ENCODE assay signal across 31 cellular contexts in the genomic region with DNA sequence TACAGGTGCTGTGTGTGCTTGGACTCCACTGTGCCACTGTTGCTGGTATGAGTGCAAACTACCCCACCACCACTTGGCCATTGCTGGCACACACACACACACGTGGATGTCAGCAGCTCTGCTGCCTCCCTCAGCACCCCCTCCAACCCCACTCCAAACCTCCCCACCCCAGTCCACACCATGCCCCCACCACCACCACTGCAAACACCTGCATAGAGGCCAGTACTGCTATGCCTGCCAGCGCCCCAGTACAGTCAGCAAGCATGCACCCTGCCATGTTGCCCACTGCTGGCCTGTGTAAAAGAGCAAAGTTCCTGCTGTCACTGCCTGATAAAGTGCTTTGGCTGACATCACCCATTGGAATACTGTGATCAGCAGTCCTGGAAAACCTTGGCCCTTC.
"Had no signal": no experiment of that assay in that cellular context is flagged by ENCODE, and none has a peak within 500 bp of the region (broad histone marks: within the 10 kb centered on the region; RNA-seq: fewer than 3 reads in every experiment).

No MANE protein-coding gene starts in this region.

- H3K4me1 Mint-ChIP-seq: activated CD4-positive, alpha-beta T cell treated with anti-CD3 and anti-CD28 coated beads for 36 hours; activated CD4-positive, alpha-beta T cell treated with anti-CD3 and anti-CD28 coated beads, Interleukin-2, amount 10 ng/mL, durations not matched to agents 24 days and 14 days; activated CD8-positive, alpha-beta memory T cell treated with anti-CD3 and anti-CD28 coated beads, Interleukin-2, amount 10 ng/mL, durations not matched to agents 7 days and 5 days; activated naive CD4-positive, alpha-beta T cell treated with anti-CD3 and anti-CD28 coated beads, Interleukin-2, amount 50 U/mL, for 24 hours; activated naive CD8-positive, alpha-beta T cell treated with anti-CD3 and anti-CD28 coated beads, Interleukin-2, amount 10 ng/mL, durations not matched to agents 7 days and 5 days; central memory CD8-positive, alpha-beta T cell had no signal

- H3K9me3 ChIP-seq: esophagus muscularis mucosa had no signal

- ATAC-seq: activated CD4-positive, alpha-beta T cell treated with anti-CD3 and anti-CD28 coated beads for 36 hours; activated CD8-positive, alpha-beta memory T cell treated with anti-CD3 and anti-CD28 coated beads, Interleukin-2, amount 10 ng/mL, durations not matched to agents 7 days and 5 days; activated CD8-positive, alpha-beta T cell treated with anti-CD3 and anti-CD28 coated beads, Interleukin-2, amount 10 ng/mL, durations not matched to agents 7 days and 5 days; effector memory CD8-positive, alpha-beta T cell; foreskin keratinocyte; gastroesophageal sphincter had no signal

- H3K27me3 ChIP-seq: brain microvascular endothelial cell, esophagus muscularis mucosa, foreskin keratinocyte, gastroesophageal sphincter had no signal

- H3K36me3 ChIP-seq: brain microvascular endothelial cell, esophagus muscularis mucosa, gastroesophageal sphincter had no signal

- H3K27ac Mint-ChIP-seq: activated CD4-positive, alpha-beta memory T cell treated with anti-CD3 and anti-CD28 coated beads for 36 hours; activated CD4-positive, alpha-beta T cell treated with anti-CD3 and anti-CD28 coated beads for 36 hours; activated CD4-positive, alpha-beta T cell treated with anti-CD3 and anti-CD28 coated beads, Interleukin-2, amount 10 ng/mL, durations not matched to agents 24 days and 14 days; activated CD8-positive, alpha-beta memory T cell treated with anti-CD3 and anti-CD28 coated beads, Interleukin-2, amount 10 ng/mL, durations not matched to agents 7 days and 5 days; activated CD8-positive, alpha-beta T cell treated with anti-CD3 and anti-CD28 coated beads, Interleukin-2, amount 10 ng/mL, durations not matched to agents 7 days and 5 days; activated naive CD4-positive, alpha-beta T cell treated with anti-CD3 and anti-CD28 coated beads for 36 hours; activated naive CD4-positive, alpha-beta T cell treated with anti-CD3 and anti-CD28 coated beads, Interleukin-2, amount 50 U/mL, for 24 hours; activated naive CD8-positive, alpha-beta T cell treated with anti-CD3 and anti-CD28 coated beads, Interleukin-2, amount 10 ng/mL, durations not matched to agents 7 days and 5 days; activated T-helper 1 cell treated with anti-CD3 and anti-CD28 coated beads, Interleukin-12 subunit alpha, Interleukin-12 subunit beta, Interleukin-2, Interleukin-4 antibody, amounts not matched to agents 30 ng/mL and 10 ng/mL and 1 ng/mL, durations not matched to agents 14 hours and 24 hours and 36 hours; activated T-helper 2 cell treated with anti-CD3 and anti-CD28 coated beads, Interferon-gamma antibody, Interleukin-2, Interleukin-4, amounts not matched to agents 10 μg/mL and 5 μg/mL and 100 μg/mL, durations not matched to agents 14 hours and 24 hours and 36 hours; dendritic cell treated with granulocyte-macrophage colony-stimulating factor and Interleukin-4, amounts not matched to agents 40 ng/mL and 50 ng/mL, for 4 days; effector memory CD8-positive, alpha-beta T cell had no signal

- H3K4me1 ChIP-seq: esophagus muscularis mucosa, foreskin keratinocyte, gastroesophageal sphincter had no signal

- DNase-seq: activated CD4-positive, alpha-beta memory T cell treated with anti-CD3 and anti-CD28 coated beads for 36 hours; activated CD4-positive, alpha-beta T cell treated with anti-CD3 and anti-CD28 coated beads for 36 hours; activated CD4-positive, alpha-beta T cell treated with anti-CD3 and anti-CD28 coated beads, Interleukin-2, amount 10 ng/mL, durations not matched to agents 24 days and 14 days; activated CD4-positive, CD25-positive, alpha-beta regulatory T cell; activated CD4-positive, CD25-positive, alpha-beta regulatory T cell treated with anti-CD3 and anti-CD28 coated beads, Interleukin-2, amount 50 U/mL, for 72 hours; activated CD8-positive, alpha-beta memory T cell treated with anti-CD3 and anti-CD28 coated beads, Interleukin-2, amount 10 ng/mL, durations not matched to agents 7 days and 5 days; activated CD8-positive, alpha-beta memory T cell treated with anti-CD3 and anti-CD28 coated beads, Interleukin-2, amount 50 U/mL, for 4 hours; activated CD8-positive, alpha-beta T cell treated with anti-CD3 and anti-CD28 coated beads, Interleukin-2, amount 10 ng/mL, durations not matched to agents 7 days and 5 days; activated effector memory CD4-positive, alpha-beta T cell treated with anti-CD3 and anti-CD28 coated beads, Interleukin-2, amount 50 U/mL, for 16 hours; activated naive CD4-positive, alpha-beta T cell treated with anti-CD3 and anti-CD28 coated beads for 36 hours; activated naive CD8-positive, alpha-beta T cell treated with anti-CD3 and anti-CD28 coated beads, Interleukin-2, amount 10 ng/mL, durations not matched to agents 7 days and 5 days; activated T-cell treated with anti-CD3 and anti-CD28 coated beads, Interleukin-2, amount 50 U/mL, for 1 hour; activated T-cell treated with anti-CD3 and anti-CD28 coated beads, Interleukin-2, amount 50 U/mL, for 48 hours; amniotic stem cell; anterior cingulate cortex; brain microvascular endothelial cell; effector CD4-positive, alpha-beta T cell; effector memory CD8-positive, alpha-beta T cell; erythroblast; foreskin keratinocyte; T-helper 2 cell had no signal

- H3K4me3 ChIP-seq: coronary artery, esophagus muscularis mucosa, gastroesophageal sphincter had no signal

- H3K27me3 Mint-ChIP-seq: activated CD4-positive, alpha-beta memory T cell treated with anti-CD3 and anti-CD28 coated beads for 36 hours; activated CD4-positive, alpha-beta T cell treated with anti-CD3 and anti-CD28 coated beads for 36 hours; activated CD4-positive, alpha-beta T cell treated with anti-CD3 and anti-CD28 coated beads, Interleukin-2, amount 10 ng/mL, durations not matched to agents 24 days and 14 days; activated CD8-positive, alpha-beta memory T cell treated with anti-CD3 and anti-CD28 coated beads, Interleukin-2, amount 10 ng/mL, durations not matched to agents 7 days and 5 days; activated naive CD4-positive, alpha-beta T cell treated with anti-CD3 and anti-CD28 coated beads, Interleukin-2, amount 50 U/mL, for 24 hours; activated naive CD8-positive, alpha-beta T cell treated with anti-CD3 and anti-CD28 coated beads, Interleukin-2, amount 10 ng/mL, durations not matched to agents 7 days and 5 days; central memory CD8-positive, alpha-beta T cell; dendritic cell treated with granulocyte-macrophage colony-stimulating factor and Interleukin-4, amounts not matched to agents 40 ng/mL and 50 ng/mL, for 4 days; effector memory CD8-positive, alpha-beta T cell had no signal

- H3K9me3 Mint-ChIP-seq: activated CD4-positive, alpha-beta T cell treated with anti-CD3 and anti-CD28 coated beads, Interleukin-2, amount 10 ng/mL, durations not matched to agents 24 days and 14 days had no signal

- FAIRE-seq: astrocyte, bronchial epithelial cell had no signal

- H3K4me3 Mint-ChIP-seq: activated CD4-positive, alpha-beta memory T cell treated with anti-CD3 and anti-CD28 coated beads for 36 hours; activated CD4-positive, alpha-beta T cell treated with anti-CD3 and anti-CD28 coated beads for 36 hours; activated CD4-positive, alpha-beta T cell treated with anti-CD3 and anti-CD28 coated beads, Interleukin-2, amount 10 ng/mL, durations not matched to agents 24 days and 14 days; activated CD8-positive, alpha-beta memory T cell treated with anti-CD3 and anti-CD28 coated beads, Interleukin-2, amount 10 ng/mL, durations not matched to agents 7 days and 5 days; activated CD8-positive, alpha-beta T cell treated with anti-CD3 and anti-CD28 coated beads, Interleukin-2, amount 10 ng/mL, durations not matched to agents 7 days and 5 days; activated naive CD4-positive, alpha-beta T cell treated with anti-CD3 and anti-CD28 coated beads for 36 hours; activated naive CD4-positive, alpha-beta T cell treated with anti-CD3 and anti-CD28 coated beads, Interleukin-2, amount 50 U/mL, for 24 hours; activated naive CD8-positive, alpha-beta T cell treated with anti-CD3 and anti-CD28 coated beads, Interleukin-2, amount 10 ng/mL, durations not matched to agents 7 days and 5 days; activated T-helper 1 cell treated with anti-CD3 and anti-CD28 coated beads, Interleukin-12 subunit alpha, Interleukin-12 subunit beta, Interleukin-2, Interleukin-4 antibody, amounts not matched to agents 30 ng/mL and 10 ng/mL and 1 ng/mL, durations not matched to agents 14 hours and 24 hours and 36 hours; central memory CD8-positive, alpha-beta T cell; dendritic cell treated with granulocyte-macrophage colony-stimulating factor and Interleukin-4, amounts not matched to agents 40 ng/mL and 50 ng/mL, for 4 days; effector memory CD8-positive, alpha-beta T cell had no signal

- H3K36me3 Mint-ChIP-seq: activated CD8-positive, alpha-beta memory T cell treated with anti-CD3 and anti-CD28 coated beads, Interleukin-2, amount 10 ng/mL, durations not matched to agents 7 days and 5 days; activated naive CD4-positive, alpha-beta T cell treated with anti-CD3 and anti-CD28 coated beads, Interleukin-2, amount 50 U/mL, for 24 hours; activated naive CD8-positive, alpha-beta T cell treated with anti-CD3 and anti-CD28 coated beads, Interleukin-2, amount 10 ng/mL, durations not matched to agents 7 days and 5 days had no signal

- H3K27ac ChIP-seq: brain microvascular endothelial cell, coronary artery, esophagus muscularis mucosa, foreskin keratinocyte, gastroesophageal sphincter had no signal
